Comparison of ENCODE assay signal across 23 cellular contexts in genomic region chr5:14953075-14953474, GRCh38.
DNase-seq lines count a peak whose midpoint lies in the region; ATAC-seq and TF ChIP-seq lines count a peak whose summit lies in the region.
"Had no signal": no experiment of that assay in that cellular context is flagged by ENCODE, and none has a peak within 500 bp of the region (broad histone marks: within the 10 kb centered on the region; RNA-seq: fewer than 3 reads in every experiment).

No MANE protein-coding gene starts in this region.

- H3K4me3 ChIP-seq in osteoblast (ENCODE audit: insufficient read depth, low read length): no peak overlapping the region
- no peak overlapping the region for H3K4me3 ChIP-seq in spleen
- H3K4me3 ChIP-seq: BLaER1, HAP-1 had no signal

- WGBS in spleen, 5 donors: 70 to 87% (median 82%) methylated on average over 5 of the region's 5 CpGs

- H3K4me1 ChIP-seq in osteoblast (ENCODE audit: insufficient read depth, low read length): peaks cover 2% of the 10 kb centered on the region
- no peaks in the 10 kb centered on the region for H3K4me1 ChIP-seq in spleen
- H3K4me1 ChIP-seq: BLaER1, HAP-1 had no signal

- DNase-seq in left ventricle myocardium superior (no peak), Right ventricle myocardium superior (no peak), islet precursor cell (peak; percentile 63), osteoblast (ENCODE audit: insufficient read length, low spot score, missing footprints) (no peak), spleen (no peak), HUDEP-2 (lab: John Stamatoyannopoulos, UW; ENCODE audit: unreplicated experiment in 76 of 76) (no peak)
- DNase-seq: CD4-positive, CD25-positive, alpha-beta regulatory T cell; DMS153; DND-41; GOT3; HFFc6; MM.1S; NCI-H2081; NCI-H226; NCI-H510A; NCI-H69; SIG-M5; SK-N-SH had no signal

- intact Hi-C loops in left ventricle myocardium superior (cut with micrococcal nuclease) (no loop called here), Right ventricle myocardium superior (cut with DNase I) (no loop called here), spleen (cut with DNase I; ENCODE audit: low total_unique reads) (loop anchor here (10.0 kb wide), 1 partner anchor 52 kb away; no protein-coding TSS in a partner anchor)

- peak overlapping the region; percentile 66 for H2AFZ ChIP-seq in osteoblast (ENCODE audit: low read length)

- TF ChIP-seq CTCF in osteoblast (IDR thresholded peaks at IDR 0.05; ENCODE audit: extremely low read depth, low read depth, low read length) (no peak), spleen (IDR thresholded peaks at IDR 0.05 in 8 of 11, conservative IDR thresholded peaks at IDR 0.05 in 3 of 11) (no peak)

- no peaks in the 10 kb centered on the region for H3K79me2 ChIP-seq in osteoblast (ENCODE audit: insufficient read depth, low read length)

- no peak for TF ChIP-seq POLR2A in spleen (IDR thresholded peaks at IDR 0.05)

- H3K36me3 ChIP-seq in osteoblast (ENCODE audit: insufficient read depth, low read length): no peaks in the 10 kb centered on the region
- no peaks in the 10 kb centered on the region for H3K36me3 ChIP-seq in spleen
- H3K36me3 ChIP-seq: BLaER1, HAP-1 had no signal

- H3K27ac ChIP-seq in osteoblast (ENCODE audit: low read depth, low read length) (no peak overlapping the region), spleen (no peak overlapping the region)
- H3K27ac ChIP-seq: BLaER1, KMS-11, RWPE1 had no signal

- H3K9me3 ChIP-seq in osteoblast (ENCODE audit: low read depth, low read length): no peaks in the 10 kb centered on the region
- H3K9me3 ChIP-seq in spleen: no peaks in the 10 kb centered on the region
- H3K9me3 ChIP-seq: BLaER1, HAP-1, SK-N-SH had no signal

- no peaks in the 10 kb centered on the region for H4K20me1 ChIP-seq in osteoblast (ENCODE audit: insufficient read depth, low read length)
- H4K20me1 ChIP-seq: BLaER1 had no signal

- H3K4me2 ChIP-seq in osteoblast (ENCODE audit: insufficient read depth, low read length): no peak overlapping the region
- H3K4me2 ChIP-seq: BLaER1, KMS-11, SK-N-SH had no signal

- H3K27me3 ChIP-seq in osteoblast (ENCODE audit: insufficient read depth, low read length) (no peaks in the 10 kb centered on the region), spleen (replicated peaks in 1 of 7) (no peaks in the 10 kb centered on the region)
- H3K27me3 ChIP-seq: BLaER1 had no signal

- peak; percentile 48 for ATAC-seq in left ventricle myocardium superior
- no peak for ATAC-seq in Right ventricle myocardium superior (ENCODE audit: poor library complexity)
- ATAC-seq in HG03521 (IDR thresholded peaks at IDR 0.05; ENCODE audit: unreplicated experiment): no peak
